8 cellular contexts compared by ENCODE assay signal in the genomic region with DNA sequence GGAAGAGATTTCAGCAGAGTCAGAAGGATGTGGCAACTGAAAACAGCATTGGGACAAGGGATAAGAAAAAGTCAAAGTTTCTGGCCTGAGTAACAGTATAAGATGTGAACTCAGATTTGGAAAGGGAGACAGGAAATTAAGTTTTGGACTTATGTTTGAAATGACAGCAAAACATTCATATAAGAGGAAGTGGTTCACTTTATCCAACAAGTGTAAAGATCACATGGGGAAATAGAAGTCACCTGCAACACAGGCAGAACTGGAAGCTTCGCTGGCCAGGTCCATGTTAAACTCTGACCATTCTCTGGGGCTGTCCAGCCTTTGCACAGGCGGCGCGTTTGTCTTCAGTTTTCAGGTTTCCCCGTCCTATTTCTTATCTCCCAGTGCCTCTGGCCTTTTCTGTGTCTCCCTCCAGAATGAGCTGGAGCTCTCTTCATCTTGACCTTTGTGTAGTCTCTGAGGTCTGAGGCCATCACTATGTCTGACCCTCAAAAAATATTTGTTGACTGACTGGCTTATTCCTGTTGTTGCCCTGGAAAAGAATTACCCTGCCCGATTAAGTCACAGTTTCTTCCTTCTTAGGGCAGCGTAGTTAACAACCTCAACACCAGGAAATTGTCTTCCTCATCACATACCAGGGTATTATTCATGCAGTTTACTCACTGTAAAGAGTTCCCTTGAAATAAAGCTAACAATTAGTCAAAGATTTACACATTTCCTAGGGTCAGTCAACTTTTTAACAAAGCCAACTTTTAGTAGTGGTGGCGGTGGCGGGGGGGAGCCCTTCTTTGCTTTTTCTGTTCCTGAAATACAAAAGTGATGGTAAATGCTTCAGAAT. TPM values are rescaled to one million over a fixed set of nuclear protein-coding genes. Genes with fewer than 3 reads are reported as not detected.
DNase-seq lines count a peak whose midpoint lies in the region; ATAC-seq and TF ChIP-seq lines count a peak whose summit lies in the region.

No MANE protein-coding gene starts in this region.

- no peak for TF ChIP-seq POLR2A in lower leg skin (IDR thresholded peaks at IDR 0.05)

- H3K36me3 ChIP-seq in DOHH2 (ENCODE audit: control insufficient read depth, low read length) = peaks cover 21% of the 10 kb centered on the region
- H3K36me3 ChIP-seq in MG63 = no peaks in the 10 kb centered on the region; the same call in 1 of the 2 replicates
- no peaks in the 10 kb centered on the region for H3K36me3 ChIP-seq in ascending aorta

- peaks cover 38% of the 10 kb centered on the region for H3K79me2 ChIP-seq in DOHH2 (ENCODE audit: control insufficient read depth, low read length)

- peak overlapping the region; percentile 79 for H3K4me2 ChIP-seq in DOHH2 (ENCODE audit: low read length)

- 62 to 74% methylated on average over 9 of the region's 9 CpGs for WGBS in lower leg skin, 2 donors

- H4K20me1 ChIP-seq in DOHH2 (ENCODE audit: control insufficient read depth, insufficient read depth, low read depth, low read length) = peaks cover 11% of the 10 kb centered on the region; the same call in 1 of the 2 replicates

- intact Hi-C loops in ascending aorta (cut with DNase I) (loop anchor here (1.0 to 10.0 kb wide), 4 partner anchors 174 to 389 kb away; partner anchors contain the start of genes ATP1B3, PXYLP1 and RNF7), lower leg skin (cut with DNase I; ENCODE audit: low total_unique reads) (no loop called here)

- peak; percentile 12 for ATAC-seq in stimulated activated naive CD8-positive, alpha-beta T cell treated with anti-CD3 and anti-CD28 coated beads, Interleukin-15, Interleukin-2, amounts not matched to agents 100 U/mL and 50 U/mL, for 24 hours

- H3K9me2 ChIP-seq in DOHH2 (replicated peaks; ENCODE audit: control insufficient read depth, low read length) = no peaks in the 10 kb centered on the region

- no peak for TF ChIP-seq CTCF in DOHH2 (IDR thresholded peaks at IDR 0.05; ENCODE audit: low read depth, low read length, poor library complexity, severe bottlenecking)
- TF ChIP-seq CTCF in ascending aorta (IDR thresholded peaks at IDR 0.05) = no peak
- TF ChIP-seq CTCF in GM10266 (IDR thresholded peaks at IDR 0.05; ENCODE audit: control insufficient read depth, insufficient read depth, low read depth, missing control alignments) = no peak
- no peak for TF ChIP-seq CTCF in lower leg skin (IDR thresholded peaks at IDR 0.05)

- H3K27ac ChIP-seq in DOHH2 (ENCODE audit: low read depth, low read length) (peak overlapping the region; percentile 76), ascending aorta (peak overlapping the region; percentile 88 to 95)

- H3F3A ChIP-seq in DOHH2 (ENCODE audit: control insufficient read depth, insufficient read depth) = peaks cover 18% of the 10 kb centered on the region

- DNase-seq in MG63 (peak; percentile 13), ascending aorta (ENCODE audit: low spot score in 2 of 2) (no peak), iris pigment epithelial cell (ENCODE audit: low read depth) (peak; percentile 80), NCI-H510A treated with DMSO at 0.1 percent for 48 hours (lab: John Stamatoyannopoulos, UW) (no peak), GM10266 (ENCODE audit: extremely low spot score) (no peak), lower leg skin (ENCODE audit: low spot score in 2 of 2) (no peak)
- DNase-seq in stimulated activated naive CD8-positive, alpha-beta T cell treated with anti-CD3 and anti-CD28 coated beads, Interleukin-15, Interleukin-2, amounts not matched to agents 100 U/mL and 50 U/mL, for 24 hours = peak; percentile 38

- H3K4me1 ChIP-seq in DOHH2 (ENCODE audit: control insufficient read depth, low read length) = peaks cover 53% of the 10 kb centered on the region
- peaks cover 3 to 8% of the 10 kb centered on the region in 2 donors for H3K4me1 ChIP-seq in ascending aorta

- no peaks in the 10 kb centered on the region for H3K27me3 ChIP-seq in DOHH2 (ENCODE audit: control insufficient read depth, low read length)
- H3K27me3 ChIP-seq in MG63 = no peaks in the 10 kb centered on the region
- H3K27me3 ChIP-seq in ascending aorta = no peaks in the 10 kb centered on the region

- H3K9me3 ChIP-seq in DOHH2 (ENCODE audit: control insufficient read depth, insufficient read depth, low read length) (no peaks in the 10 kb centered on the region), MG63 (no peaks in the 10 kb centered on the region), ascending aorta (no peaks in the 10 kb centered on the region)

- H3K4me3 ChIP-seq in DOHH2 (ENCODE audit: low read length) = peak overlapping the region; percentile 71
- peak overlapping the region; percentile 79; the same call in 1 of the 2 replicates for H3K4me3 ChIP-seq in MG63
- peak overlapping the region in 1 of 2 donors; percentile 87 for H3K4me3 ChIP-seq in ascending aorta
- no peak overlapping the region for H3K4me3 ChIP-seq in lower leg skin (ENCODE audit: low read depth, poor library complexity, severe bottlenecking)

RNA-seq across cellular contexts. Expression of gene RASA2, which starts 1.0 kb away (rescaled TPM):
- total RNA-seq in MG63 (2014; rRNA removed; shearing (Covaris generic); ENCODE audit: low replicate concordance) = 7.2 and 10.0 TPM in 2 replicates
- total RNA-seq in ascending aorta (7.7 TPM), lower leg skin (10 to 100 TPM; 18.7 to 46.2 (median 21.2) TPM)

Comparison
In these comparisons a context has a peak if more than half of its experiments do, and no peak if none do; other contexts are left out.
1. DNase-seq: peak in MG63 (single experiment), iris pigment epithelial cell (single experiment) and stimulated activated naive CD8-positive, alpha-beta T cell treated with anti-CD3 and anti-CD28 coated beads, Interleukin-15, Interleukin-2, amounts not matched to agents 100 U/mL and 50 U/mL, for 24 hours (single experiment); none in ascending aorta (0 of 2), NCI-H510A treated with DMSO at 0.1 percent for 48 hours (single experiment), GM10266 (single experiment) and lower leg skin (0 of 2).